18 cellular contexts compared by ENCODE assay signal in genomic region chr13:23755040-23755439, GRCh38.
DNase-seq lines count a peak whose midpoint lies in the region; ATAC-seq and TF ChIP-seq lines count a peak whose summit lies in the region.
"Had no signal": no experiment of that assay in that cellular context is flagged by ENCODE, and none has a peak within 500 bp of the region (broad histone marks: within the 10 kb centered on the region; RNA-seq: fewer than 3 reads in every experiment).

No MANE protein-coding gene starts in this region.

- H3K9me3 ChIP-seq in hepatocyte (ENCODE audit: low read depth) (no peaks in the 10 kb centered on the region), upper lobe of left lung (no peaks in the 10 kb centered on the region)
- H3K9me3 ChIP-seq: gastroesophageal sphincter had no signal

- H3K27me3 ChIP-seq in hepatocyte (no peaks in the 10 kb centered on the region), upper lobe of left lung (no peaks in the 10 kb centered on the region)
- H3K27me3 ChIP-seq: gastroesophageal sphincter had no signal

- peaks cover 14% of the 10 kb centered on the region for H3K36me3 Mint-ChIP-seq in activated naive CD4-positive, alpha-beta T cell treated with anti-CD3 and anti-CD28 coated beads, Interleukin-2, amount 50 U/mL, for 24 hours

- no peak overlapping the region for H3K4me2 ChIP-seq in hepatocyte

- WGBS in hepatocyte (ENCODE audit: low lambda C conversion rate, missing lambda C conversion rate) = 59% methylated on average over 1 of the region's 1 CpG
- WGBS in upper lobe of left lung, 2 donors = 53 to 64% methylated on average over 1 of the region's 1 CpG

- H3K4me1 Mint-ChIP-seq in activated naive CD4-positive, alpha-beta T cell treated with anti-CD3 and anti-CD28 coated beads, Interleukin-2, amount 50 U/mL, for 24 hours = peaks cover 35% of the 10 kb centered on the region

- no peak for TF ChIP-seq POLR2A in upper lobe of left lung (IDR thresholded peaks at IDR 0.05)

- H3K4me3 Mint-ChIP-seq in activated naive CD4-positive, alpha-beta T cell treated with anti-CD3 and anti-CD28 coated beads, Interleukin-2, amount 50 U/mL, for 24 hours = peak overlapping the region; percentile 51

- H3K36me3 ChIP-seq in hepatocyte (replicated peaks; ENCODE audit: insufficient read depth, low read depth) (no peaks in the 10 kb centered on the region), upper lobe of left lung (no peaks in the 10 kb centered on the region)

- H3K4me1 ChIP-seq in hepatocyte (ENCODE audit: insufficient read depth) (peaks cover 38% of the 10 kb centered on the region), upper lobe of left lung (peaks cover 3 to 26% (median 14%) of the 10 kb centered on the region in 4 donors)

- no peaks in the 10 kb centered on the region for H3K9me3 Mint-ChIP-seq in activated naive CD4-positive, alpha-beta T cell treated with anti-CD3 and anti-CD28 coated beads, Interleukin-2, amount 50 U/mL, for 24 hours

- H3K27ac ChIP-seq in hepatocyte (peak overlapping the region; percentile 42), upper lobe of left lung (peak overlapping the region; percentile 39 to 58 (median 49))
- H3K27ac ChIP-seq: SK-N-MC had no signal

- no peak for TF ChIP-seq CTCF in hepatocyte (IDR thresholded peaks at IDR 0.05; ENCODE audit: poor library complexity)
- no peak for TF ChIP-seq CTCF in upper lobe of left lung (IDR thresholded peaks at IDR 0.05)

- H3K9me2 ChIP-seq in hepatocyte (replicated peaks; ENCODE audit: insufficient read depth) = no peaks in the 10 kb centered on the region

- no peaks in the 10 kb centered on the region for H4K20me1 ChIP-seq in hepatocyte (ENCODE audit: insufficient read depth, poor library complexity, severe bottlenecking)

- no peaks in the 10 kb centered on the region for H3K27me3 Mint-ChIP-seq in activated naive CD4-positive, alpha-beta T cell treated with anti-CD3 and anti-CD28 coated beads, Interleukin-2, amount 50 U/mL, for 24 hours

- H2AFZ ChIP-seq in hepatocyte = no peak overlapping the region

- peak overlapping the region; percentile 81 for H3K27ac Mint-ChIP-seq in activated naive CD4-positive, alpha-beta T cell treated with anti-CD3 and anti-CD28 coated beads, Interleukin-2, amount 50 U/mL, for 24 hours

- no peak overlapping the region for H3K4me3 ChIP-seq in hepatocyte
- no peak overlapping the region for H3K4me3 ChIP-seq in upper lobe of left lung
- H3K4me3 ChIP-seq: gastroesophageal sphincter, SK-N-MC had no signal

- H3K79me2 ChIP-seq in hepatocyte = no peaks in the 10 kb centered on the region

- ATAC-seq in upper lobe of left lung (ENCODE audit: low FRiP score in 2 of 2) (peak in 1 of 2 donors; percentile 56), GM21390 (IDR thresholded peaks at IDR 0.05; ENCODE audit: unreplicated experiment) (no peak), HG03139 (IDR thresholded peaks at IDR 0.05; ENCODE audit: unreplicated experiment) (no peak)
- ATAC-seq: gastroesophageal sphincter had no signal

- no peak for TF ChIP-seq EP300 in upper lobe of left lung (IDR thresholded peaks at IDR 0.05)

- DNase-seq in activated naive CD4-positive, alpha-beta T cell treated with anti-CD3 and anti-CD28 coated beads, Interleukin-2, amount 50 U/mL, for 16 hours = no peak
- peak; percentile 38 for DNase-seq in NCI-H2029 treated with DMSO at 0.1 percent for 48 hours (lab: John Stamatoyannopoulos, UW)
- no peak for DNase-seq in hepatocyte (ENCODE audit: low spot score)
- no peak for DNase-seq in upper lobe of left lung
- no peak for DNase-seq in NOMO-1 treated with DMSO at 0.1 percent for 48 hours (lab: John Stamatoyannopoulos, UW; ENCODE audit: unreplicated experiment)
- DNase-seq: activated gamma-delta T cell; anterior cingulate cortex; KG1; NCI-H1048; NCI-H1930; NCI-H524; stimulated activated CD4-positive, alpha-beta T cell treated with anti-CD3 and anti-CD28 coated beads, Interleukin-12 subunit alpha, Interleukin-12 subunit beta, amount 100 ng/mL, for 4 hours; stimulated activated CD8-positive, alpha-beta memory T cell treated with anti-CD3 and anti-CD28 coated beads, Interleukin-4, amount 100 ng/mL, for 48 hours had no signal
